ENCODE assay signal across 8 cellular contexts in the genomic region with DNA sequence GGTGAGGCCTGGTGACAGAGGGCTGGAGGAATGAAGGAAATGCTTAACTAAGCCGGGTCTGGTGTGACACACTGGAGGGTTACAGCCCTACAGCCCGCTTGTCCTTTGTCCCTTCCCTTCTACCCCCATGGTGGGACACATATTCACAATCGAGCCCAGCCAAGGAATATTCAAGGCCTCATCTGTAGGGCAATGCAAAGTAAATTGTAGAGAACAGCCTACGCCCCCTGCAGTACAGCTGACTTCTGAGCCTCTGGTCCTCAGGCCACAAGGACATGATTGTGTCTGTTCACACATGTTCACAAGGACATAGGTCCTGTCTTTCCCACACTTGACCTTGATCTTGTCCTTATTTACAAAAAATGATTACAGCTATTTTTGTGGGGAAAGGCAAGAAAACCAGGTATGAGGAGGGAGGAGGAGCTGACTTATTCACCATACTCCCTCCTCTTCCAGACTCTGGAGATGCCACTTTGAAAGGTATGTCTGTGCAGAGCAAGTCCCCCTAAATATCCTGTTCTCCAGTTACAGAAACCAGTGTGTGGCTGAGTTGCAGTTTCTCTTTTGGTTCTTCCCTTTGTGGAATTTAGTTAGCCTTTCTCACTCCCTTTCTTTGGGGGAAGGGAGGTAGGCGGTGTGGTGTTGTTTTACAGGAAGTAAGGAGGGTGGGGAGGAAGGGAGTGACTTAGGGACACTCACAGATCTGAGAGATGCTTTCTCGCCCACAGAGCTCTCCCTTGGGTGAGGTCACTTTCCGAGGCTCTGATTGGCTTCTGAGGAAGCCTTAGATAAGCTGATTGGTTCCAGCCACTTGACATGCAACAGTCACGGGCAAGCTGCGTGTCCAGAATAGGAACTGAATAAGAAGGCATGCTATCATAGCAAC. TPM values are rescaled to one million over a fixed set of nuclear protein-coding genes. Genes with fewer than 3 reads are reported as not detected.
DNase-seq lines count a peak whose midpoint lies in the region; ATAC-seq, FAIRE-seq and TF ChIP-seq lines count a peak whose summit lies in the region.

No MANE protein-coding gene starts in this region.

- peaks cover 43% of the 10 kb centered on the region for H3K4me1 ChIP-seq in keratinocyte (ENCODE audit: control insufficient read depth, extremely low read depth, insufficient read depth, low read length)

- peak; percentile 100 for DNase-seq in A172 (ENCODE audit: low spot score)
- peak; percentile 99 for DNase-seq in NCI-H2196 (lab: John Stamatoyannopoulos, UW; ENCODE audit: unreplicated experiment)
- DNase-seq in WTC11 (ENCODE audit: low spot score) = peak; percentile 80
- peak; percentile 95 to 98 for DNase-seq in cerebellar nuclear complex (lab: John Stamatoyannopoulos, UW)
- DNase-seq in keratinocyte (ENCODE audit: low read depth, low spot score) = peak; percentile 98
- DNase-seq in stimulated activated CD4-positive, alpha-beta T cell treated with anti-CD3 and anti-CD28 coated beads, Interleukin-12 subunit alpha, Interleukin-12 subunit beta, amount 100 ng/mL, for 4 hours = peak; percentile 62

- H3K27ac ChIP-seq in keratinocyte (ENCODE audit: control insufficient read depth, insufficient read depth, low read length) = peak overlapping the region; percentile 88

- FAIRE-seq in keratinocyte (lab: Jason Lieb, UNC) = peak; percentile 90

- POLR2A ChIA-PET in WTC11 (lab: Charles Lee) = interaction anchor here (0.6 to 2.7 kb wide), 13 partner anchors 11 to 120 kb away, joined by 3 to 17 read pairs (median 5); a partner anchor contains a TSS

- dilution Hi-C loops in keratinocyte (cut with MboI; ENCODE audit: extremely low pct_ligation_motif_present, low sequenced_read_pairs) = no loop called here

- H4K20me1 ChIP-seq in keratinocyte (ENCODE audit: control insufficient read depth, extremely low read depth, insufficient read depth, low read length) = no peaks in the 10 kb centered on the region

- peak overlapping the region; percentile 62 for H2AFZ ChIP-seq in keratinocyte (ENCODE audit: control insufficient read depth, low read length)

- peak overlapping the region in 2 of 3 experiments; percentile 41 to 54 for H3K4me3 ChIP-seq in keratinocyte (ENCODE audit: control insufficient read depth in 2 of 3, extremely low read depth in 1 of 3, insufficient read depth in 2 of 3, low read depth in 1 of 3, low read length in 3 of 3)

- no peak overlapping the region for H3K4me3 Mint-ChIP-seq in WTC11

- CTCF ChIA-PET in WTC11 (lab: Charles Lee) = interaction anchor here (0.6 to 5.4 kb wide), 30 partner anchors 8 to 134 kb away, joined by 3 to 54 read pairs (median 6); a partner anchor contains a TSS

- H3K36me3 Mint-ChIP-seq in WTC11 = no peaks in the 10 kb centered on the region

- no peaks in the 10 kb centered on the region for H3K27me3 ChIP-seq in keratinocyte (ENCODE audit: control insufficient read depth, extremely low read depth, insufficient read depth, low read length)

- H3K9ac ChIP-seq in keratinocyte (ENCODE audit: control insufficient read depth, extremely low read depth, insufficient read depth, low read length) = peak overlapping the region; percentile 66

- H3K4me1 Mint-ChIP-seq in WTC11 = peaks cover 18% of the 10 kb centered on the region

- no peaks in the 10 kb centered on the region for H3K36me3 ChIP-seq in keratinocyte (ENCODE audit: control insufficient read depth in 2 of 2, extremely low read depth in 1 of 2, insufficient read depth in 2 of 2, low read length in 2 of 2)

- no peaks in the 10 kb centered on the region for H3K9me3 ChIP-seq in keratinocyte (ENCODE audit: control insufficient read depth, low read depth, low read length)

- H3K27ac Mint-ChIP-seq in WTC11 = no peak overlapping the region

- H3K79me2 ChIP-seq in keratinocyte (ENCODE audit: control insufficient read depth, insufficient read depth, low read length) = no peaks in the 10 kb centered on the region

- H3K27me3 Mint-ChIP-seq in WTC11 (ENCODE audit: low read depth) = no peaks in the 10 kb centered on the region; the same call in 1 of the 2 replicates

- H3K4me2 ChIP-seq in keratinocyte (ENCODE audit: control insufficient read depth, extremely low read depth, insufficient read depth, low read depth, low read length) = peak overlapping the region; percentile 83

- no peaks in the 10 kb centered on the region for H3K9me3 Mint-ChIP-seq in WTC11

- H3K9me1 ChIP-seq in keratinocyte (ENCODE audit: control insufficient read depth, extremely low read depth, insufficient read depth, low read length) = no peaks in the 10 kb centered on the region

- TF ChIP-seq CTCF in WTC11 (IDR thresholded peaks at IDR 0.05) = no peak
- TF ChIP-seq CTCF in keratinocyte (optimal IDR thresholded peaks at IDR 0.05 in 1 of 3, IDR thresholded peaks at IDR 0.05 in 1 of 3, conservative IDR thresholded peaks at IDR 0.05 in 1 of 3; ENCODE audit: extremely low read depth in 1 of 3, insufficient read depth in 2 of 3, low read length in 3 of 3) = peak; percentile 21 to 51 (median 40)

- peak; percentile 71 for ATAC-seq in GM18519 (IDR thresholded peaks at IDR 0.05; ENCODE audit: low FRiP score, unreplicated experiment)
- ATAC-seq in HG03064 (IDR thresholded peaks at IDR 0.05; ENCODE audit: low read depth, unreplicated experiment) = peak; percentile 77
- peak; percentile 93 for ATAC-seq in WTC11

TF ChIP-seq in WTC11, 78 proteins besides CTCF, POLR2A, EP300 and RAD21 (continues in another document):
- TF ChIP-seq ETV6 (CRISPR knock-in tag; IDR thresholded peaks at IDR 0.05) = no peak
- TF ChIP-seq ESRRA (CRISPR knock-in tag; IDR thresholded peaks at IDR 0.05; ENCODE audit: borderline replicate concordance) = no peak
- TF ChIP-seq MYBL2 (CRISPR knock-in tag; IDR thresholded peaks at IDR 0.05) = 0 out of 2 replicates have a peak, but pooled peaks have one; percentile 28
- no peak for TF ChIP-seq ZNF416 (CRISPR knock-in tag; IDR thresholded peaks at IDR 0.05)
- no peak for TF ChIP-seq OVOL2 (CRISPR knock-in tag; IDR thresholded peaks at IDR 0.05; ENCODE audit: borderline replicate concordance)
- TF ChIP-seq, protein P1, sequence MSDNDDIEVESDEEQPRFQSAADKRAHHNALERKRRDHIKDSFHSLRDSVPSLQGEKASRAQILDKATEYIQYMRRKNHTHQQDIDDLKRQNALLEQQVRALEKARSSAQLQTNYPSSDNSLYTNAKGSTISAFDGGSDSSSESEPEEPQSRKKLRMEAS (CRISPR knock-in tag; IDR thresholded peaks at IDR 0.05) = peak; percentile 15; the same call in 1 of the 2 replicates

RNA-seq across cellular contexts. Expression of a gene that starts 14.6 kb away (rescaled TPM):
- total RNA-seq in A172 (2014; rRNA removed; shearing (Covaris generic)) = 21.0 and 24.0 TPM in 2 replicates
- total RNA-seq in WTC11 (2021) = 3.8 to 8.3 TPM (median 6.7 TPM) in 3 replicates
- polyA plus RNA-seq in keratinocyte = 8.1 to 14.0 TPM (median 10.0 TPM) in 3 replicates
- polyA plus RNA-seq in keratinocyte (2011; ENCODE audit: low read depth) = 8.0 TPM
- polyA plus RNA-seq in keratinocyte (2011; cell fraction: cytosol; rRNA removed) = 11.0 and 11.3 TPM in 2 replicates
- polyA plus RNA-seq in keratinocyte (2011; cell fraction: nucleus; rRNA removed) = 6.8 and 8.9 TPM in 2 replicates
- polyA plus RNA-seq in keratinocyte (2012; ENCODE audit: low replicate concordance) = 9.6 and 16.1 TPM in 2 replicates
- polyA minus RNA-seq in keratinocyte = 3.7 to 6.9 TPM (median 4.3 TPM) in 3 replicates
- 5.8 TPM for polyA minus RNA-seq in keratinocyte (2011; cell fraction: cytosol; rRNA and poly(A)+ RNA removed)
- 1.9 and 3.1 TPM in 2 replicates for polyA minus RNA-seq in keratinocyte (2011; cell fraction: nucleus; rRNA and poly(A)+ RNA removed)

RNA-seq across cellular contexts. Expression of a gene that starts 14.7 kb away (rescaled TPM):
- total RNA-seq in A172 (2014; rRNA removed; shearing (Covaris generic)) = 2.4 and 2.5 TPM in 2 replicates
- total RNA-seq in WTC11 (2021) = 0.21 to 0.44 TPM (median 0.22 TPM) in 3 replicates
- polyA plus RNA-seq in keratinocyte = 0.53 to 0.83 TPM (median 0.66 TPM) in 3 replicates
- not detected for polyA plus RNA-seq in keratinocyte (2011; ENCODE audit: low read depth)
- 0.46 and 0.81 TPM in 2 replicates for polyA plus RNA-seq in keratinocyte (2011; cell fraction: cytosol; rRNA removed)
- polyA plus RNA-seq in keratinocyte (2011; cell fraction: nucleus; rRNA removed) = 1.5 and 1.6 TPM in 2 replicates
- polyA plus RNA-seq in keratinocyte (2012; ENCODE audit: low replicate concordance) = 0.20 and 0.78 TPM in 2 replicates
- polyA minus RNA-seq in keratinocyte = 0.29 to 1.9 TPM (median 0.40 TPM) in 3 replicates
- 1.7 TPM for polyA minus RNA-seq in keratinocyte (2011; cell fraction: cytosol; rRNA and poly(A)+ RNA removed)
- 0.47 and 0.95 TPM in 2 replicates for polyA minus RNA-seq in keratinocyte (2011; cell fraction: nucleus; rRNA and poly(A)+ RNA removed)

RNA-seq across cellular contexts. Expression of a gene that starts 17.3 kb away (rescaled TPM):
- 14.1 and 14.4 TPM in 2 replicates for total RNA-seq in A172 (2014; rRNA removed; shearing (Covaris generic))
- 56.7 to 76.8 TPM (median 73.8 TPM) in 3 replicates for total RNA-seq in WTC11 (2021)
- polyA plus RNA-seq in keratinocyte = 89.7 to 165 TPM (median 159 TPM) in 3 replicates
- polyA plus RNA-seq in keratinocyte (2011; ENCODE audit: low read depth) = 41.9 TPM
- polyA plus RNA-seq in keratinocyte (2011; cell fraction: cytosol; rRNA removed) = 55.4 and 104 TPM in 2 replicates
- polyA plus RNA-seq in keratinocyte (2011; cell fraction: nucleus; rRNA removed) = 156 and 196 TPM in 2 replicates
- 39.4 and 112 TPM in 2 replicates for polyA plus RNA-seq in keratinocyte (2012; ENCODE audit: low replicate concordance)
- 115 to 413 TPM (median 186 TPM) in 3 replicates for polyA minus RNA-seq in keratinocyte
- polyA minus RNA-seq in keratinocyte (2011; cell fraction: cytosol; rRNA and poly(A)+ RNA removed) = 82.9 TPM
- polyA minus RNA-seq in keratinocyte (2011; cell fraction: nucleus; rRNA and poly(A)+ RNA removed) = 106 and 162 TPM in 2 replicates

RNA-seq across cellular contexts. Expression of a gene that starts 21.3 kb away (rescaled TPM):
- 33.9 and 34.6 TPM in 2 replicates for total RNA-seq in A172 (2014; rRNA removed; shearing (Covaris generic))
- total RNA-seq in WTC11 (2021) = 3.0 to 3.8 TPM (median 3.8 TPM) in 3 replicates
- polyA plus RNA-seq in keratinocyte = 9.2 to 26.4 TPM (median 20.0 TPM) in 3 replicates
- 0.77 TPM for polyA plus RNA-seq in keratinocyte (2011; ENCODE audit: low read depth)
- polyA plus RNA-seq in keratinocyte (2011; cell fraction: cytosol; rRNA removed) = 16.8 and 21.1 TPM in 2 replicates
- polyA plus RNA-seq in keratinocyte (2011; cell fraction: nucleus; rRNA removed) = 12.9 and 13.4 TPM in 2 replicates
- 2.4 and 9.0 TPM in 2 replicates for polyA plus RNA-seq in keratinocyte (2012; ENCODE audit: low replicate concordance)
- polyA minus RNA-seq in keratinocyte = 10.7 to 17.8 TPM (median 16.1 TPM) in 3 replicates
- 18.8 TPM for polyA minus RNA-seq in keratinocyte (2011; cell fraction: cytosol; rRNA and poly(A)+ RNA removed)
- polyA minus RNA-seq in keratinocyte (2011; cell fraction: nucleus; rRNA and poly(A)+ RNA removed) = 5.2 and 8.9 TPM in 2 replicates

RNA-seq across cellular contexts. Expression of a gene that starts 42.4 kb away (rescaled TPM):
- total RNA-seq in A172 (2014; rRNA removed; shearing (Covaris generic)) = not detected in 2 replicates
- total RNA-seq in WTC11 (2021) = 0.23 to 0.50 TPM (median 0.31 TPM) in 3 replicates
- polyA plus RNA-seq in keratinocyte = 0.04 TPM in 1 of 3 replicates, not detected in the others
- polyA plus RNA-seq in keratinocyte (2011; ENCODE audit: low read depth) = not detected
- not detected in 2 replicates for polyA plus RNA-seq in keratinocyte (2011; cell fraction: cytosol; rRNA removed)
- not detected in 2 replicates for polyA plus RNA-seq in keratinocyte (2011; cell fraction: nucleus; rRNA removed)
- not detected in 2 replicates for polyA plus RNA-seq in keratinocyte (2012; ENCODE audit: low replicate concordance)
- not detected in 3 replicates for polyA minus RNA-seq in keratinocyte
- polyA minus RNA-seq in keratinocyte (2011; cell fraction: cytosol; rRNA and poly(A)+ RNA removed) = not detected
- not detected in 2 replicates for polyA minus RNA-seq in keratinocyte (2011; cell fraction: nucleus; rRNA and poly(A)+ RNA removed)

Comparison
In these comparisons a context has a peak if more than half of its experiments do, and no peak if none do; other contexts are left out.
1. Peak in every context shown above with its lines: DNase-seq, ATAC-seq, H3K4me3 ChIP-seq and H3K27ac ChIP-seq.